1 cellular context compared by ENCODE assay signal in the genomic region with DNA sequence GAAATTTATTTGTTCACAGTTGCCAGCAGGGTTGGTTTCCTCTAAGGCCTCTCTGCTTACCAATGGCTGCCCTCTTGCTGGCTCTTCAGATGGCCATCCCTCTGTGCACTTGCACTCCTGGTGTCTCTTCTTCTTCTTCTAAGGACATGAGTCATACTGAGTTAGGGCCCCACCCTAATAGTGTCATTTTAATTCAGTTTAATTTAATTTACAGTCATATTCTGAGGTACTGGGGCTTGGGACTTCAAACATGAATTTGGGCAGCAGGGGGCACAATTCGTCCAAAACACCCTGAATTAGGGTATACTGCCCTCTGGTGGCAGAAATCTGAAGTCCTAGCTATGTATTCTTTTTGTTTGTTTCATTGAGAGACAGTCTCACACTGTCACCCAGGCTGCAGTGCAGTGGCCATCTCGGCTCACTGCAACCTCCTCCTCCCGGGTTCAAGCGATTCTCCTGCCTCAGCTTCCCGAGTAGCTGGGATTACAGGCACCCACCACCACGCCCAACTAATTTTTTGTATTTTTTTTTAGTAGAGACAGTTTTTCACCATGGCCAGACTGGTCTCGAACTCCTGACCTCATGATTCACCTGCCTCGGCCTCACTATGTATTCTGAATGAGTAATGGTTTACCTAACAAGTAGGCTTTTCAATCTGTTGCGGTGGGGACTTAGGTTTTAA.
TF ChIP-seq lines count a peak whose summit lies in the region.

No MANE protein-coding gene starts in this region.

TF ChIP-seq in HCT116, 20 proteins besides CTCF, POLR2A, EP300 and RAD21 (continued from another document):
- TF ChIP-seq, protein P1, sequence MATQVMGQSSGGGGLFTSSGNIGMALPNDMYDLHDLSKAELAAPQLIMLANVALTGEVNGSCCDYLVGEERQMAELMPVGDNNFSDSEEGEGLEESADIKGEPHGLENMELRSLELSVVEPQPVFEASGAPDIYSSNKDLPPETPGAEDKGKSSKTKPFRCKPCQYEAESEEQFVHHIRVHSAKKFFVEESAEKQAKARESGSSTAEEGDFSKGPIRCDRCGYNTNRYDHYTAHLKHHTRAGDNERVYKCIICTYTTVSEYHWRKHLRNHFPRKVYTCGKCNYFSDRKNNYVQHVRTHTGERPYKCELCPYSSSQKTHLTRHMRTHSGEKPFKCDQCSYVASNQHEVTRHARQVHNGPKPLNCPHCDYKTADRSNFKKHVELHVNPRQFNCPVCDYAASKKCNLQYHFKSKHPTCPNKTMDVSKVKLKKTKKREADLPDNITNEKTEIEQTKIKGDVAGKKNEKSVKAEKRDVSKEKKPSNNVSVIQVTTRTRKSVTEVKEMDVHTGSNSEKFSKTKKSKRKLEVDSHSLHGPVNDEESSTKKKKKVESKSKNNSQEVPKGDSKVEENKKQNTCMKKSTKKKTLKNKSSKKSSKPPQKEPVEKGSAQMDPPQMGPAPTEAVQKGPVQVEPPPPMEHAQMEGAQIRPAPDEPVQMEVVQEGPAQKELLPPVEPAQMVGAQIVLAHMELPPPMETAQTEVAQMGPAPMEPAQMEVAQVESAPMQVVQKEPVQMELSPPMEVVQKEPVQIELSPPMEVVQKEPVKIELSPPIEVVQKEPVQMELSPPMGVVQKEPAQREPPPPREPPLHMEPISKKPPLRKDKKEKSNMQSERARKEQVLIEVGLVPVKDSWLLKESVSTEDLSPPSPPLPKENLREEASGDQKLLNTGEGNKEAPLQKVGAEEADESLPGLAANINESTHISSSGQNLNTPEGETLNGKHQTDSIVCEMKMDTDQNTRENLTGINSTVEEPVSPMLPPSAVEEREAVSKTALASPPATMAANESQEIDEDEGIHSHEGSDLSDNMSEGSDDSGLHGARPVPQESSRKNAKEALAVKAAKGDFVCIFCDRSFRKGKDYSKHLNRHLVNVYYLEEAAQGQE (IDR thresholded peaks at IDR 0.05; ENCODE audit: low read depth), result no peak
- TF ChIP-seq JUND (IDR thresholded peaks at IDR 0.05) (peak; percentile 35; the same call in 1 of the 2 replicates), SRF (IDR thresholded peaks at IDR 0.05; ENCODE audit: low read depth) (0 out of 2 replicates have a peak, but pooled peaks have one; percentile 35), SP1 (IDR thresholded peaks at IDR 0.05; ENCODE audit: low read depth) (peak; percentile 50), FOSL1 (IDR thresholded peaks at IDR 0.05; ENCODE audit: low read depth) (peak; percentile 61)
